In genomic region chr1:155561812-155562580, GRCh38 we compare ENCODE assay signal across 8 cellular contexts. TPM values are rescaled to one million over a fixed set of nuclear protein-coding genes. Genes with fewer than 3 reads are reported as not detected.
A peak's percentile ranks its signal among the peaks of the same experiment; 100 is the strongest.
DNase-seq lines count a peak whose midpoint lies in the region; ATAC-seq and TF ChIP-seq lines count a peak whose summit lies in the region.
"Not testable (repeated sequence)": the region's sequence is repeated elsewhere in the genome, so short reads cannot be mapped to it uniquely, and the experiment has no call there.

No MANE protein-coding gene starts in this region.

- not testable (repeated sequence) for H3K9me3 ChIP-seq in smooth muscle cell (replicated peaks; ENCODE audit: low read depth); vagina

- DNase-seq in NOMO-1 (lab: John Stamatoyannopoulos, UW; ENCODE audit: unreplicated experiment in 2 of 2) (peak; percentile 38 to 43), left colon (peak; percentile 46 to 57), smooth muscle cell (lab: John Stamatoyannopoulos, UW; ENCODE audit: unreplicated experiment) (peak; percentile 71)
- DNase-seq in activated CD8-positive, alpha-beta memory T cell treated with anti-CD3 and anti-CD28 coated beads, Interleukin-2, amount 10 ng/mL, durations not matched to agents 7 days and 5 days, result peak; percentile 72
- not testable (repeated sequence) for DNase-seq in vagina (ENCODE audit: extremely low spot score in 2 of 2)

- intact Hi-C loops in dendritic cell treated with granulocyte-macrophage colony-stimulating factor and Interleukin-4, amounts not matched to agents 40 ng/mL and 50 ng/mL, for 4 days (cut with micrococcal nuclease), result not testable (repeated sequence)
- intact Hi-C loops in left colon (cut with DNase I, micrococcal nuclease) (loop anchor here in 1 of 2 donors (10.0 kb wide), 1 partner anchor 227 kb away; no protein-coding TSS in a partner anchor), vagina (cut with DNase I) (loop anchor here (5.0 kb wide), 1 partner anchor 240 kb away; the partner anchor contains the start of gene RUSC1)

- peaks cover 38% of the 10 kb centered on the region for H3K4me1 Mint-ChIP-seq in activated CD8-positive, alpha-beta memory T cell treated with anti-CD3 and anti-CD28 coated beads, Interleukin-2, amount 10 ng/mL, durations not matched to agents 7 days and 5 days
- peaks cover 27% of the 10 kb centered on the region for H3K4me1 Mint-ChIP-seq in dendritic cell treated with granulocyte-macrophage colony-stimulating factor and Interleukin-4, amounts not matched to agents 40 ng/mL and 50 ng/mL, for 4 days (ENCODE audit: low read depth)

- H3K79me2 ChIP-seq in smooth muscle cell (ENCODE audit: low read depth), result peaks cover 79% of the 10 kb centered on the region

- not testable (repeated sequence) for TF ChIP-seq CTCF in smooth muscle cell (IDR thresholded peaks at IDR 0.05; ENCODE audit: borderline replicate concordance, insufficient read depth, poor library complexity, severe bottlenecking); vagina (IDR thresholded peaks at IDR 0.05)

- under 1% methylated on average over 17 of the region's 54 CpGs for WGBS in smooth muscle cell (ENCODE audit: low lambda C conversion rate)

- H3K9ac ChIP-seq in smooth muscle cell (ENCODE audit: low read depth), result peak overlapping the region; percentile 97

- peak overlapping the region; percentile 99 for H3K4me3 Mint-ChIP-seq in activated CD8-positive, alpha-beta memory T cell treated with anti-CD3 and anti-CD28 coated beads, Interleukin-2, amount 10 ng/mL, durations not matched to agents 7 days and 5 days
- H3K4me3 Mint-ChIP-seq in dendritic cell treated with granulocyte-macrophage colony-stimulating factor and Interleukin-4, amounts not matched to agents 40 ng/mL and 50 ng/mL, for 4 days, result peak overlapping the region; percentile 99

- H3K4me2 ChIP-seq in smooth muscle cell, result peak overlapping the region; percentile 88

- H3F3A ChIP-seq in smooth muscle cell (ENCODE audit: low read depth), result not testable (repeated sequence)

- H3K4me1 ChIP-seq in smooth muscle cell (ENCODE audit: low read depth), result peaks cover 15% of the 10 kb centered on the region
- H3K4me1 ChIP-seq in vagina, result peaks cover 50% of the 10 kb centered on the region

- H4K20me1 ChIP-seq in smooth muscle cell (ENCODE audit: low read depth), result peaks cover 41% of the 10 kb centered on the region

- H3K27ac ChIP-seq in smooth muscle cell (ENCODE audit: low read depth) (peak overlapping the region; percentile 98), vagina (peak overlapping the region; percentile 98)

- H3K27ac Mint-ChIP-seq in activated CD8-positive, alpha-beta memory T cell treated with anti-CD3 and anti-CD28 coated beads, Interleukin-2, amount 10 ng/mL, durations not matched to agents 7 days and 5 days, result peak overlapping the region; percentile 94
- peak overlapping the region; percentile 93 for H3K27ac Mint-ChIP-seq in dendritic cell treated with granulocyte-macrophage colony-stimulating factor and Interleukin-4, amounts not matched to agents 40 ng/mL and 50 ng/mL, for 4 days

- TF ChIP-seq POLR2A in vagina (IDR thresholded peaks at IDR 0.05), result not testable (repeated sequence)

- CTCF ChIA-PET in activated CD8-positive, alpha-beta memory T cell treated with anti-CD3 and anti-CD28 coated beads, Interleukin-2, amount 10 ng/mL, durations not matched to agents 7 days and 5 days (lab: Charles Lee), result interaction anchor here (1.0 kb wide), 1 partner anchor 22 kb away, joined by 3 read pairs; no protein-coding TSS in a partner anchor

- not testable (repeated sequence) for H3K27me3 Mint-ChIP-seq in activated CD8-positive, alpha-beta memory T cell treated with anti-CD3 and anti-CD28 coated beads, Interleukin-2, amount 10 ng/mL, durations not matched to agents 7 days and 5 days; dendritic cell treated with granulocyte-macrophage colony-stimulating factor and Interleukin-4, amounts not matched to agents 40 ng/mL and 50 ng/mL, for 4 days

- peak overlapping the region; percentile 95 for H2AFZ ChIP-seq in smooth muscle cell (ENCODE audit: low read depth)

- H3K36me3 ChIP-seq in smooth muscle cell (ENCODE audit: low read depth); vagina: not testable (repeated sequence)

- H3K36me3 Mint-ChIP-seq in activated CD8-positive, alpha-beta memory T cell treated with anti-CD3 and anti-CD28 coated beads, Interleukin-2, amount 10 ng/mL, durations not matched to agents 7 days and 5 days, result peaks cover 22% of the 10 kb centered on the region
- H3K36me3 Mint-ChIP-seq in dendritic cell treated with granulocyte-macrophage colony-stimulating factor and Interleukin-4, amounts not matched to agents 40 ng/mL and 50 ng/mL, for 4 days (ENCODE audit: low read depth), result peaks cover 34% of the 10 kb centered on the region

- H3K9me3 Mint-ChIP-seq in activated CD8-positive, alpha-beta memory T cell treated with anti-CD3 and anti-CD28 coated beads, Interleukin-2, amount 10 ng/mL, durations not matched to agents 7 days and 5 days (ENCODE audit: low read depth); dendritic cell treated with granulocyte-macrophage colony-stimulating factor and Interleukin-4, amounts not matched to agents 40 ng/mL and 50 ng/mL, for 4 days: not testable (repeated sequence)

- peak overlapping the region; percentile 96 for H3K4me3 ChIP-seq in smooth muscle cell
- H3K4me3 ChIP-seq in vagina, result peak overlapping the region; percentile 81 to 96

- not testable (repeated sequence) for H3K27me3 ChIP-seq in smooth muscle cell (ENCODE audit: low read depth); vagina

- ATAC-seq in GM18909 (IDR thresholded peaks at IDR 0.05; ENCODE audit: poor library complexity, unreplicated experiment) (peak; percentile 32), HG03103 (IDR thresholded peaks at IDR 0.05; ENCODE audit: low read depth, unreplicated experiment) (peak; percentile 15), left colon (peak; percentile 36)
- peak; percentile 4 for ATAC-seq in activated CD8-positive, alpha-beta memory T cell treated with anti-CD3 and anti-CD28 coated beads, Interleukin-2, amount 10 ng/mL, durations not matched to agents 7 days and 5 days

RNA-seq across cellular contexts. Expression of gene ASH1L, which starts 0.6 kb away (rescaled TPM):
- total RNA-seq in activated CD8-positive, alpha-beta memory T cell treated with anti-CD3 and anti-CD28 coated beads, Interleukin-2, amount 10 ng/mL, durations not matched to agents 7 days and 5 days, result 10 to 100 TPM; 34.0 to 52.9 TPM
- total RNA-seq in left colon, result 10 to 100 TPM; 50.4 to 53.9 TPM
- 34.0 and 38.7 TPM in 2 replicates for total RNA-seq in smooth muscle cell
- polyA plus RNA-seq in smooth muscle cell, result 9.2 and 15.0 TPM in 2 replicates
- 74.9 TPM for total RNA-seq in vagina

RNA-seq across cellular contexts. Expression of gene MSTO1, which starts 48.0 kb away (rescaled TPM):
- 10 to 100 TPM; 60.3 to 62.7 TPM for total RNA-seq in activated CD8-positive, alpha-beta memory T cell treated with anti-CD3 and anti-CD28 coated beads, Interleukin-2, amount 10 ng/mL, durations not matched to agents 7 days and 5 days
- total RNA-seq in left colon (10 to 100 TPM; 14.6 to 19.6 TPM), smooth muscle cell (13.3 and 17.5 TPM in 2 replicates), vagina (38.1 TPM)
- 36.5 and 41.2 TPM in 2 replicates for polyA plus RNA-seq in smooth muscle cell
